In genomic region chr5:56264417-56265025, GRCh38 we compare ENCODE assay signal across 9 cellular contexts. TPM values are rescaled to one million over a fixed set of nuclear protein-coding genes. Genes with fewer than 3 reads are reported as not detected.
A peak's percentile ranks its signal among the peaks of the same experiment; 100 is the strongest.
DNase-seq lines count a peak whose midpoint lies in the region; ATAC-seq and TF ChIP-seq lines count a peak whose summit lies in the region.
"Had no signal": no experiment of that assay in that cellular context is flagged by ENCODE, and none has a peak within 500 bp of the region (broad histone marks: within the 10 kb centered on the region; RNA-seq: fewer than 3 reads in every experiment).

No MANE protein-coding gene starts in this region.

- DNase-seq in CD4-positive, alpha-beta memory T cell: peak; percentile 9 to 36 (median 21)
- DNase-seq in GM20000 (ENCODE audit: low spot score) (peak; percentile 29), dermis blood vessel endothelial cell (peak; percentile 66), mesenchymal stem cell (peak; percentile 27), immature natural killer cell (no peak)

- no peaks in the 10 kb centered on the region for H4K20me1 ChIP-seq in OCI-LY3 (ENCODE audit: insufficient read depth, low read length)

- H3K4me3 Mint-ChIP-seq in CD4-positive, alpha-beta memory T cell: no peak overlapping the region
- no peak overlapping the region for H3K4me3 Mint-ChIP-seq in immature natural killer cell
- H3K4me3 Mint-ChIP-seq: naive thymus-derived CD8-positive, alpha-beta T cell had no signal

- H3K9me3 ChIP-seq in CD4-positive, alpha-beta memory T cell (ENCODE audit: control insufficient read depth in 1 of 2, low read length in 2 of 2): no peaks in the 10 kb centered on the region
- H3K9me3 ChIP-seq in OCI-LY3 (ENCODE audit: insufficient read depth, low read length) (no peaks in the 10 kb centered on the region), mesenchymal stem cell (ENCODE audit: control insufficient read depth, low read length) (no peaks in the 10 kb centered on the region)

- intact Hi-C loops in CD4-positive, alpha-beta memory T cell (cut with micrococcal nuclease): loop anchor here (1.0 kb wide), 1 partner anchor 874 kb away; no protein-coding TSS in a partner anchor

- H2BK120ac ChIP-seq in mesenchymal stem cell (ENCODE audit: low read depth, low read length): no peak overlapping the region

- no peak overlapping the region for H2BK15ac ChIP-seq in mesenchymal stem cell (ENCODE audit: low read depth, poor library complexity, severe bottlenecking)

- H4K8ac ChIP-seq in mesenchymal stem cell (ENCODE audit: low read length): no peak overlapping the region

- H4K91ac ChIP-seq in mesenchymal stem cell (ENCODE audit: low read length): no peak overlapping the region

- no peaks in the 10 kb centered on the region for H3K36me3 ChIP-seq in CD4-positive, alpha-beta memory T cell (ENCODE audit: insufficient read depth, low read length)
- no peaks in the 10 kb centered on the region for H3K36me3 ChIP-seq in OCI-LY3 (replicated peaks; ENCODE audit: low read depth, low read length)
- no peaks in the 10 kb centered on the region for H3K36me3 ChIP-seq in mesenchymal stem cell (ENCODE audit: control insufficient read depth in 1 of 2, insufficient read depth in 2 of 2, low read depth in 1 of 2, low read length in 2 of 2)

- peak; percentile 42 for TF ChIP-seq CTCF in GM20000 (IDR thresholded peaks at IDR 0.05; ENCODE audit: extremely low read depth, missing control alignments)
- TF ChIP-seq CTCF in OCI-LY3 (IDR thresholded peaks at IDR 0.05; ENCODE audit: low read depth, low read length): peak; percentile 63

- no peaks in the 10 kb centered on the region for H3K27me3 ChIP-seq in CD4-positive, alpha-beta memory T cell (ENCODE audit: insufficient read depth, low read length)
- H3K27me3 ChIP-seq in OCI-LY3 (ENCODE audit: low read depth, low read length): no peaks in the 10 kb centered on the region
- no peaks in the 10 kb centered on the region for H3K27me3 ChIP-seq in mesenchymal stem cell (ENCODE audit: control insufficient read depth in 1 of 2, insufficient read depth in 1 of 2, low read length in 2 of 2)

- H3K18ac ChIP-seq in mesenchymal stem cell (ENCODE audit: low read depth in 1 of 2, low read length in 2 of 2): no peak overlapping the region

- no peak overlapping the region for H3K27ac ChIP-seq in CD4-positive, alpha-beta memory T cell (ENCODE audit: low read depth, low read length)
- H3K27ac ChIP-seq in OCI-LY3 (ENCODE audit: low read length) (no peak overlapping the region), mesenchymal stem cell (ENCODE audit: low read length, poor library complexity, severe bottlenecking) (no peak overlapping the region)

- POLR2A ChIA-PET in CD4-positive, alpha-beta memory T cell (lab: Charles Lee; ENCODE audit: partially characterized antibody): interaction anchor here (0.6 to 1.1 kb wide), 3 partner anchors 278 to 623 kb away, joined by 3 to 4 read pairs (median 3); no protein-coding TSS in a partner anchor

- no peaks in the 10 kb centered on the region for H3K4me1 ChIP-seq in CD4-positive, alpha-beta memory T cell (ENCODE audit: insufficient read depth, low read length)
- H3K4me1 ChIP-seq in OCI-LY3 (ENCODE audit: low read length): no peaks in the 10 kb centered on the region
- peaks cover 2% of the 10 kb centered on the region for H3K4me1 ChIP-seq in mesenchymal stem cell (ENCODE audit: control insufficient read depth, insufficient read depth, low read depth, low read length)

- H3K23ac ChIP-seq in mesenchymal stem cell (ENCODE audit: low read length in 2 of 2): no peak overlapping the region

- H3K79me2 ChIP-seq in OCI-LY3 (ENCODE audit: low read length): no peaks in the 10 kb centered on the region

- H3K4me2 ChIP-seq in OCI-LY3 (ENCODE audit: low read length) (peak overlapping the region; percentile 28), mesenchymal stem cell (ENCODE audit: low read length, poor library complexity, severe bottlenecking) (no peak overlapping the region)

- H2BK5ac ChIP-seq in mesenchymal stem cell (ENCODE audit: low read depth, low read length, poor library complexity, severe bottlenecking): no peak overlapping the region

- H3K27ac Mint-ChIP-seq in CD4-positive, alpha-beta memory T cell: peak overlapping the region in 1 of 7 donors; percentile 3
- H3K27ac Mint-ChIP-seq in immature natural killer cell: no peak overlapping the region
- H3K27ac Mint-ChIP-seq: naive thymus-derived CD8-positive, alpha-beta T cell had no signal

- peaks cover 0 to 4% (median 1%) of the 10 kb centered on the region in 4 donors for H3K4me1 Mint-ChIP-seq in CD4-positive, alpha-beta memory T cell
- no peaks in the 10 kb centered on the region for H3K4me1 Mint-ChIP-seq in immature natural killer cell

- H3K9me3 Mint-ChIP-seq in CD4-positive, alpha-beta memory T cell: peaks cover 0 to 1% (median 0%) of the 10 kb centered on the region in 8 donors
- H3K9me3 Mint-ChIP-seq in immature natural killer cell: no peaks in the 10 kb centered on the region

- H2AFZ ChIP-seq in OCI-LY3 (ENCODE audit: low read depth, low read length): no peak overlapping the region
- no peak overlapping the region for H2AFZ ChIP-seq in mesenchymal stem cell (ENCODE audit: low read depth, low read length)

- CTCF ChIA-PET in CD4-positive, alpha-beta memory T cell (lab: Charles Lee; ENCODE audit: partially characterized antibody): interaction anchor here (0.8 to 4.8 kb wide), 22 partner anchors 25 to 959 kb away, joined by 3 to 33 read pairs (median 4); no protein-coding TSS in a partner anchor

- H3K4me3 ChIP-seq in CD4-positive, alpha-beta memory T cell (ENCODE audit: low read length in 2 of 2): no peak overlapping the region
- H3K4me3 ChIP-seq in OCI-LY3 (ENCODE audit: low read length): no peak overlapping the region
- H3K4me3 ChIP-seq in mesenchymal stem cell (ENCODE audit: insufficient read depth in 1 of 2, low read depth in 1 of 2, low read length in 2 of 2): no peak overlapping the region

- H3K9ac ChIP-seq in OCI-LY3 (ENCODE audit: low read length): no peak overlapping the region
- H3K9ac ChIP-seq in mesenchymal stem cell (ENCODE audit: low read length): no peak overlapping the region

- 65% methylated on average over 4 of the region's 5 CpGs for WGBS in mesenchymal stem cell

- no peaks in the 10 kb centered on the region for H3K36me3 Mint-ChIP-seq in CD4-positive, alpha-beta memory T cell
- no peaks in the 10 kb centered on the region for H3K36me3 Mint-ChIP-seq in immature natural killer cell
- H3K36me3 Mint-ChIP-seq: naive thymus-derived CD8-positive, alpha-beta T cell had no signal

- H2BK12ac ChIP-seq in mesenchymal stem cell (ENCODE audit: low read length in 2 of 2): peak overlapping the region in 1 of 2 experiments; percentile 67

- H3K14ac ChIP-seq in mesenchymal stem cell (ENCODE audit: low read length in 2 of 2): no peak overlapping the region

- H3K79me1 ChIP-seq in mesenchymal stem cell (replicated peaks; ENCODE audit: low read length, poor library complexity, severe bottlenecking): no peaks in the 10 kb centered on the region

- ATAC-seq in GM19351 (IDR thresholded peaks at IDR 0.05; ENCODE audit: unreplicated experiment) (no peak), HG03571 (IDR thresholded peaks at IDR 0.05; ENCODE audit: unreplicated experiment) (no peak)

- H3K27me3 Mint-ChIP-seq in CD4-positive, alpha-beta memory T cell: no peaks in the 10 kb centered on the region
- peaks cover 2 to 3% (median 3%) of the 10 kb centered on the region in 3 donors for H3K27me3 Mint-ChIP-seq in immature natural killer cell (ENCODE audit: low read depth in 3 of 3)

- peak overlapping the region in 1 of 2 experiments; percentile 35 for H3K4ac ChIP-seq in mesenchymal stem cell (ENCODE audit: low read depth in 1 of 2, low read length in 2 of 2)

- no peak overlapping the region for H2AK5ac ChIP-seq in mesenchymal stem cell (ENCODE audit: low read length, severe bottlenecking)

RNA-seq across cellular contexts. Expression of gene ANKRD55, which starts 31.4 kb away (rescaled TPM):
- 10 to 100 TPM; 12.3 TPM for total RNA-seq in CD4-positive, alpha-beta memory T cell
- polyA plus RNA-seq in CD4-positive, alpha-beta memory T cell: 10 to 100 TPM in 1 of 2 donors, 1 to 10 TPM in 1; 8.3 to 17.8 TPM
- 1.2 and 3.2 TPM in 2 replicates for total RNA-seq in dermis blood vessel endothelial cell
- 0.91 TPM for polyA plus RNA-seq in mesenchymal stem cell (2013, experiment 1 of 2)
- polyA plus RNA-seq in mesenchymal stem cell (2013, experiment 2 of 2): 0.86 TPM
- polyA plus RNA-seq in immature natural killer cell: under 1 TPM in 1 of 3 donors, not detected in 2; 0.17 TPM
- total RNA-seq: naive thymus-derived CD8-positive, alpha-beta T cell had no signal

Comparison
In these comparisons a context has a peak if more than half of its experiments do, and no peak if none do; other contexts are left out.
1. DNase-seq: peak in CD4-positive, alpha-beta memory T cell (5 of 5), GM20000 (single experiment), dermis blood vessel endothelial cell (single experiment) and mesenchymal stem cell (single experiment); none in immature natural killer cell (0 of 3).